ENCODE assay signal across 8 cellular contexts in genomic region chr15:78131295-78132021, GRCh38. TPM values are rescaled to one million over a fixed set of nuclear protein-coding genes. Genes with fewer than 3 reads are reported as not detected.
DNase-seq lines count a peak whose midpoint lies in the region; ATAC-seq and TF ChIP-seq lines count a peak whose summit lies in the region.

Gene CIB2 (minus strand): TSS chr15:78131445. CDS start chr15:78131215, 230 bp downstream.

- peak within 1 kb of the TSS; percentile 85 for H3K4me3 ChIP-seq in CD4-positive, CD25-positive, alpha-beta regulatory T cell (ENCODE audit: low read depth, low read length)
- H3K4me3 ChIP-seq in HL-60 (replicated peaks; ENCODE audit: insufficient read depth, low read length): peak within 1 kb of the TSS; percentile 63
- H3K4me3 ChIP-seq in esophagus squamous epithelium: peak within 1 kb of the TSS; percentile 33 to 83 (median 73)

- 0% methylated on average over 1 to 13 of the region's 79 CpGs for WGBS in esophagus squamous epithelium, 2 donors

- peak within 1 kb of the TSS; percentile 74 to 86 (median 81) for H3K27ac Mint-ChIP-seq in CD4-positive, CD25-positive, alpha-beta regulatory T cell

- no peaks in the 10 kb centered on the region for H3K36me3 ChIP-seq in CD4-positive, CD25-positive, alpha-beta regulatory T cell (ENCODE audit: control insufficient read depth, insufficient read depth, low read length)
- no peaks in the 10 kb centered on the region for H3K36me3 ChIP-seq in esophagus squamous epithelium

- intact Hi-C loops in esophagus squamous epithelium (cut with DNase I): loop anchor here (5.0 kb wide), 1 partner anchor 66 kb away; no protein-coding TSS in a partner anchor

- H3K9me3 ChIP-seq in CD4-positive, CD25-positive, alpha-beta regulatory T cell (ENCODE audit: control insufficient read depth in 2 of 2, low read length in 2 of 2): no peaks in the 10 kb centered on the region
- no peaks in the 10 kb centered on the region for H3K9me3 ChIP-seq in esophagus squamous epithelium

- no peaks in the 10 kb centered on the region for H3K36me3 Mint-ChIP-seq in CD4-positive, CD25-positive, alpha-beta regulatory T cell

- H3K9me3 Mint-ChIP-seq in CD4-positive, CD25-positive, alpha-beta regulatory T cell: no peaks in the 10 kb centered on the region

- H3K27me3 Mint-ChIP-seq in CD4-positive, CD25-positive, alpha-beta regulatory T cell: peaks cover 7% of the 10 kb centered on the region

- DNase-seq in CD4-positive, CD25-positive, alpha-beta regulatory T cell: peak; percentile 75 to 81 (median 79)
- DNase-seq in HL-60 (ENCODE audit: low read depth in 1 of 2, low spot score in 1 of 2) (peak; percentile 33 to 61), OCI-M1 (lab: John Stamatoyannopoulos, UW) (peak; percentile 81), esophagus squamous epithelium (lab: John Stamatoyannopoulos, UW) (no peak), myocyte (ENCODE audit: low read depth) (peak; percentile 71)
- DNase-seq in activated T-cell treated with anti-CD3 and anti-CD28 coated beads, Interleukin-2, amount 50 U/mL, for 48 hours: peak; percentile 79 to 86
- DNase-seq in stimulated activated CD8-positive, alpha-beta memory T cell treated with anti-CD3 and anti-CD28 coated beads, Interleukin-7, amount 100 ng/mL, for 48 hours (ENCODE audit: extremely low read depth in 1 of 2, low read depth in 1 of 2): peak; percentile 59 to 65

- H3K27me3 ChIP-seq in CD4-positive, CD25-positive, alpha-beta regulatory T cell (ENCODE audit: control insufficient read depth, insufficient read depth, low read length): no peaks in the 10 kb centered on the region
- H3K27me3 ChIP-seq in HL-60 (ENCODE audit: insufficient read depth, poor library complexity, severe bottlenecking) (peaks cover 6% of the 10 kb centered on the region), esophagus squamous epithelium (no peaks in the 10 kb centered on the region)

- peaks cover 0 to 42% (median 16%) of the 10 kb centered on the region in 4 donors for H3K4me1 Mint-ChIP-seq in CD4-positive, CD25-positive, alpha-beta regulatory T cell

- peak within 1 kb of the TSS; percentile 77 for H3K27ac ChIP-seq in CD4-positive, CD25-positive, alpha-beta regulatory T cell (ENCODE audit: insufficient read depth, low read length, poor library complexity, severe bottlenecking)
- H3K27ac ChIP-seq in HL-60 (replicated peaks) (no peak within 1 kb of the TSS), esophagus squamous epithelium (peak within 1 kb of the TSS; percentile 65 to 87 (median 86))

- peak; percentile 12 for TF ChIP-seq CTCF in HL-60 (IDR thresholded peaks at IDR 0.05; ENCODE audit: insufficient read depth, low read length)
- TF ChIP-seq CTCF in esophagus squamous epithelium (IDR thresholded peaks at IDR 0.05): peak; percentile 57 to 94 (median 87)

- no peak for TF ChIP-seq POLR2A in esophagus squamous epithelium (IDR thresholded peaks at IDR 0.05)

- H3K4me3 Mint-ChIP-seq in CD4-positive, CD25-positive, alpha-beta regulatory T cell: peak within 1 kb of the TSS; percentile 82 to 95 (median 86)

- ATAC-seq in CD4-positive, CD25-positive, alpha-beta regulatory T cell (ENCODE audit: low read depth in 2 of 2): peak; percentile 80 to 85
- ATAC-seq in GM19328 (IDR thresholded peaks at IDR 0.05; ENCODE audit: unreplicated experiment): peak; percentile 73

- peaks cover 10% of the 10 kb centered on the region for H3K4me1 ChIP-seq in CD4-positive, CD25-positive, alpha-beta regulatory T cell (ENCODE audit: control insufficient read depth, insufficient read depth, low read length, poor library complexity, severe bottlenecking)
- H3K4me1 ChIP-seq in esophagus squamous epithelium: peaks cover 18 to 36% (median 23%) of the 10 kb centered on the region in 3 donors

RNA-seq across cellular contexts. Expression of gene CIB2, which starts in this region (rescaled TPM):
- 1.2 TPM for total RNA-seq in CD4-positive, CD25-positive, alpha-beta regulatory T cell
- polyA plus RNA-seq in CD4-positive, CD25-positive, alpha-beta regulatory T cell: 1 to 10 TPM in 3 of 4 donors, under 1 TPM in 1; 0.94 to 2.7 (median 1.9) TPM
- 10 to 100 TPM in 1 of 4 donors, 1 to 10 TPM in 3; 1.1 to 11.8 (median 1.5) TPM for total RNA-seq in esophagus squamous epithelium
- 1.6 and 2.9 TPM in 2 replicates for total RNA-seq in myocyte
- 2.0 TPM for polyA plus RNA-seq in myocyte (2012)
